In the genomic region with DNA sequence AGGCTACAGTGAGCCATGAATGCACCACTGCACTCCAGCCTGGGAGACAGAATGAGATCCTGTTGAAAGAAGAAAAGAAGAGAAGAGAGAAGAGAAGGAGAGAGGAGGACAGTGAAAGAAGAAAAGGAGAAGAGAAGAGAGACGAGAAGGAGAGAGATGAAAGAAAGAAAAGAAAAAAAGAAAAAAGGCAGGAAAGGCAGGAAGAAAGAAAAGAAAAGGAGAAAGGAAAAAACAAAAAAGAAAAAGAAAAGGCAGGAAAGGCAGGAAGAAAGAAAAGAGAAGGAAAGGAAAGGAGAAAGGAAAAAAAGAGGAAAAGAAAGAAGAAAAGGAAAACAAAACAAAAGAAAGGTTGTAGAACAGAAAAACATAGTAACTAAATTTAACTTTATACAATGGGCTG, we compare ENCODE assay signal across 1 cellular context.
A peak's percentile ranks its signal among the peaks of the same experiment; 100 is the strongest.
TF ChIP-seq lines count a peak whose summit lies in the region.

No MANE protein-coding gene starts in this region.

TF ChIP-seq in GM12878, 131 proteins besides CTCF, POLR2A, EP300 and RAD21:
- TF ChIP-seq YBX1 (IDR thresholded peaks at IDR 0.05) (peak; percentile 37; the same call in 1 of the 2 replicates), REST (IDR thresholded peaks at IDR 0.05; ENCODE audit: low read depth, low read length) (no peak)
TF ChIP-seq in GM12878: peak in this region for 1.
